8 cellular contexts compared by ENCODE assay signal in the genomic region with DNA sequence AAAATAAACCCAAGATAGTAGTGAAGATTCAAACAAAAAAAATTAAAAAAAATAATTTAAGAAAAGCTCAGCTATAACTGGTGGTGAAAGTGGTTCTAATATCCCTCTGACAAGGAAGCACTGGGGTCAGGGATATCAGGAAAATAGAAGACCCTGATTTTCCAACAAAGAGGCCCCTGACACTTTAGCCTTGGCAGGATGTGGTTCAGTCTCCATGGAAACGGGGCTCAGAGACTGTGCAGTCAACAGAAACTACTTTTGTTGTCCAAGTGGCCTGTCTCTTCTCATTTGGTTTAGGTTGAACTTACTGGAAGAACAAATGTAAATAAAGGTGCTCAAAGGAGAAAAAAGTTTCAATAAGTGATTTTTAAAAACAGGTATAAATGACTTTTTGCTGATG. TPM values are rescaled to one million over a fixed set of nuclear protein-coding genes. Genes with fewer than 3 reads are reported as not detected.
DNase-seq lines count a peak whose midpoint lies in the region; TF ChIP-seq lines count a peak whose summit lies in the region.

No MANE protein-coding gene starts in this region.

- intact Hi-C loops in thyroid gland (cut with DNase I) (loop anchor here (10.0 kb wide), 1 partner anchor 179 kb away; no protein-coding TSS in a partner anchor), vagina (cut with DNase I) (no loop called here), head of caudate nucleus (cut with DNase I) (no loop called here)

- H3K27ac ChIP-seq in ACC112 (ENCODE audit: low read depth, low read length), result peak overlapping the region; percentile 58
- peak overlapping the region in 2 of 3 donors; percentile 26 to 40 for H3K27ac ChIP-seq in thyroid gland
- no peak overlapping the region for H3K27ac ChIP-seq in vagina

- H3K79me2 ChIP-seq in ACC112 (ENCODE audit: control insufficient read depth, insufficient read depth, low read length, unreplicated experiment), result no peaks in the 10 kb centered on the region

- no peak overlapping the region for H3K4me3 ChIP-seq in ACC112 (ENCODE audit: low read depth, low read length)
- no peak overlapping the region for H3K4me3 ChIP-seq in thyroid gland (replicated peaks in 1 of 3)
- no peak overlapping the region for H3K4me3 ChIP-seq in vagina

- DNase-seq in HFFc6, result peak; percentile 17
- DNase-seq in activated CD4-positive, alpha-beta T cell treated with anti-CD3 and anti-CD28 coated beads, Interleukin-2, amount 50 U/mL, for 1 hour, result peak; percentile 4
- DNase-seq in iris pigment epithelial cell (ENCODE audit: low read depth), result peak; percentile 71
- DNase-seq in thyroid gland, result no peak
- DNase-seq in vagina (ENCODE audit: extremely low spot score in 2 of 2), result no peak
- no peak for DNase-seq in NCI-H526 (lab: John Stamatoyannopoulos, UW)
- no peak for DNase-seq in head of caudate nucleus

- H3K27me3 ChIP-seq in ACC112 (ENCODE audit: insufficient read depth, low read length), result no peaks in the 10 kb centered on the region
- H3K27me3 ChIP-seq in thyroid gland, result no peaks in the 10 kb centered on the region
- no peaks in the 10 kb centered on the region for H3K27me3 ChIP-seq in vagina

- H3K36me3 ChIP-seq in ACC112 (ENCODE audit: insufficient read depth, low read length), result peaks cover 35% of the 10 kb centered on the region
- peaks cover 22 to 23% of the 10 kb centered on the region in 2 donors for H3K36me3 ChIP-seq in thyroid gland
- H3K36me3 ChIP-seq in vagina, result peaks cover 0 to 42% of the 10 kb centered on the region in 2 donors

- no peaks in the 10 kb centered on the region for H3K27me3 Mint-ChIP-seq in HFFc6 (ENCODE audit: insufficient read depth)

- H3K9me3 Mint-ChIP-seq in HFFc6, result no peaks in the 10 kb centered on the region

- peaks cover 21% of the 10 kb centered on the region for H3K4me1 ChIP-seq in ACC112 (ENCODE audit: control insufficient read depth, insufficient read depth, low read length, unreplicated experiment)
- peaks cover 12 to 28% of the 10 kb centered on the region in 2 donors for H3K4me1 ChIP-seq in thyroid gland
- peaks cover 5% of the 10 kb centered on the region for H3K4me1 ChIP-seq in vagina

- H3K9me3 ChIP-seq in thyroid gland, result no peaks in the 10 kb centered on the region
- H3K9me3 ChIP-seq in vagina, result no peaks in the 10 kb centered on the region

- peak overlapping the region; percentile 66 for H3K27ac Mint-ChIP-seq in HFFc6

- no peak overlapping the region for H3K4me3 Mint-ChIP-seq in HFFc6

- TF ChIP-seq POLR2A in thyroid gland (IDR thresholded peaks at IDR 0.05), result no peak
- no peak for TF ChIP-seq POLR2A in vagina (IDR thresholded peaks at IDR 0.05)

- H3K4me1 Mint-ChIP-seq in HFFc6 (ENCODE audit: low read depth), result peaks cover 35% of the 10 kb centered on the region

- peaks cover 63% of the 10 kb centered on the region for H3K36me3 Mint-ChIP-seq in HFFc6 (ENCODE audit: low read depth)

- no peak overlapping the region for H2AFZ ChIP-seq in ACC112 (ENCODE audit: low read length, unreplicated experiment)

- TF ChIP-seq CTCF in HFFc6 (IDR thresholded peaks at IDR 0.05) (no peak), thyroid gland (IDR thresholded peaks at IDR 0.05) (no peak), vagina (IDR thresholded peaks at IDR 0.05) (no peak)

- 28 to 41% methylated on average over 1 of the region's 1 CpG for WGBS in thyroid gland, 2 donors

RNA-seq across cellular contexts. Expression of gene INTS14, which starts 27.2 kb away (rescaled TPM):
- 10 to 100 TPM; 27.8 to 35.0 (median 31.0) TPM for total RNA-seq in HFFc6 (2021; fragmentation: NEBNext Ultra II Directional; extraction: Animal tissue kit (Norgen Biotek cat#: 25700))
- 10 to 100 TPM; 52.4 to 99.4 (median 62.9) TPM for total RNA-seq in thyroid gland
- 28.0 TPM for total RNA-seq in vagina

RNA-seq across cellular contexts. Expression of gene SLC24A1, which starts 38.0 kb away (rescaled TPM):
- 10 to 100 TPM in 4 of 6 experiments, 1 to 10 TPM in 2; 7.4 to 14.6 (median 11.7) TPM for total RNA-seq in HFFc6 (2021; fragmentation: NEBNext Ultra II Directional; extraction: Animal tissue kit (Norgen Biotek cat#: 25700))
- total RNA-seq in thyroid gland, result 10 to 100 TPM; 10.6 to 23.5 (median 13.0) TPM
- 7.4 TPM for total RNA-seq in vagina

RNA-seq across cellular contexts. Expression of gene HACD3, which starts 53.4 kb away (rescaled TPM):
- 10 to 100 TPM; 58.7 to 71.1 (median 65.7) TPM for total RNA-seq in HFFc6 (2021; fragmentation: NEBNext Ultra II Directional; extraction: Animal tissue kit (Norgen Biotek cat#: 25700))
- 100 to 1,000 TPM; 103 to 172 (median 128) TPM for total RNA-seq in thyroid gland
- 30.2 TPM for total RNA-seq in vagina

Comparison
In these comparisons a context has a peak if more than half of its experiments do, and no peak if none do; other contexts are left out.
1. DNase-seq: peak in HFFc6 (single experiment), activated CD4-positive, alpha-beta T cell treated with anti-CD3 and anti-CD28 coated beads, Interleukin-2, amount 50 U/mL, for 1 hour (single experiment) and iris pigment epithelial cell (single experiment); none in thyroid gland (0 of 2), vagina (0 of 2), NCI-H526 (0 of 2) and head of caudate nucleus (0 of 42).